In genomic region chr13:106212436-106213010, GRCh38 we compare ENCODE assay signal across 1 cellular context.
TF ChIP-seq lines count a peak whose summit lies in the region.

No MANE protein-coding gene starts in this region.

TF ChIP-seq in HCT116, 20 proteins besides CTCF, POLR2A, EP300 and RAD21:
- TF ChIP-seq CBX3 (IDR thresholded peaks at IDR 0.05; ENCODE audit: low read depth), result 0 out of 2 replicates have a peak, but pooled peaks have one; percentile 17
- TF ChIP-seq JUND (IDR thresholded peaks at IDR 0.05), result no peak
